23 cellular contexts compared by ENCODE assay signal in the genomic region with DNA sequence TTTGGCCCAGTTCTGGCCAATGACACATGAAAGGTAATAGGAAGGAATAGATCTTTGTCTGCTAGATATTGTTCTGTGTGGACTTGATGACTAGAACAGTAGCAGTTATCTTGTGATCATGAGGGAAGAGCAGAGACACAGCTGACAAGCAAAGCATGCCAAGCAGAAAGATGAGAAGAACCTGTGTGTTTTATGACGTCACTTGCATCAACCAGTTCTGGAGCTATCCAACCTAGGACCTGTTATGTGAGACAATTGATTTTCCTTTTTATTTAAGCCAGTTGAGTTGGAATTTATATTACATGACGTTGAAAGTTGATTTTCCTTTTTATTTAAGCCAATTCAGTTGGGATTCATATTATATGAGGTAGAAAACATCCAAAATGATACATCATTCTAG.
DNase-seq lines count a peak whose midpoint lies in the region; ATAC-seq, FAIRE-seq and TF ChIP-seq lines count a peak whose summit lies in the region.
"Had no signal": no experiment of that assay in that cellular context is flagged by ENCODE, and none has a peak within 500 bp of the region (broad histone marks: within the 10 kb centered on the region; RNA-seq: fewer than 3 reads in every experiment).

No MANE protein-coding gene starts in this region.

- H3K36me3 Mint-ChIP-seq in activated CD4-positive, alpha-beta T cell treated with anti-CD3 and anti-CD28 coated beads, Interleukin-2, amount 10 ng/mL, durations not matched to agents 24 days and 14 days (ENCODE audit: low read depth): no peaks in the 10 kb centered on the region
- H3K36me3 Mint-ChIP-seq: CD8-positive, alpha-beta T cell had no signal

- H3K36me3 ChIP-seq in HEK293 (ENCODE audit: control insufficient read depth in 2 of 2, insufficient read depth in 1 of 2, low read length in 2 of 2) (no peaks in the 10 kb centered on the region), GM12878 (ENCODE audit: control insufficient read depth in 2 of 2, insufficient read depth in 2 of 2, low read length in 1 of 2) (no peaks in the 10 kb centered on the region), osteoblast (ENCODE audit: insufficient read depth, low read length) (no peaks in the 10 kb centered on the region)
- H3K36me3 ChIP-seq: BLaER1 treated with 17β-estradiol and CSF1 and Interleukin-3, amounts not matched to agents 10 nM and 100 nM had no signal

- no peaks in the 10 kb centered on the region for H3K79me2 ChIP-seq in GM12878 (ENCODE audit: control insufficient read depth, insufficient read depth, low read length)
- H3K79me2 ChIP-seq in osteoblast (ENCODE audit: insufficient read depth, low read length): no peaks in the 10 kb centered on the region

- H3K4me3 Mint-ChIP-seq in activated CD4-positive, alpha-beta T cell treated with anti-CD3 and anti-CD28 coated beads, Interleukin-2, amount 10 ng/mL, durations not matched to agents 24 days and 14 days: no peak overlapping the region
- H3K4me3 Mint-ChIP-seq: B cell; CD4-positive, alpha-beta T cell; CD8-positive, alpha-beta T cell had no signal

- no peaks in the 10 kb centered on the region for H3K27me3 ChIP-seq in GM12878 (replicated peaks in 1 of 2; ENCODE audit: control insufficient read depth in 2 of 2, insufficient read depth in 2 of 2, low read length in 1 of 2)
- no peaks in the 10 kb centered on the region for H3K27me3 ChIP-seq in osteoblast (ENCODE audit: insufficient read depth, low read length)
- H3K27me3 ChIP-seq: BLaER1 treated with 17β-estradiol and CSF1 and Interleukin-3, amounts not matched to agents 10 nM and 100 nM had no signal

- H3K27ac ChIP-seq in HEK293 (ENCODE audit: extremely low read depth, low read depth, low read length) (no peak overlapping the region), GM12878 (ENCODE audit: control insufficient read depth, insufficient read depth) (no peak overlapping the region), osteoblast (ENCODE audit: low read depth, low read length) (no peak overlapping the region)
- H3K27ac ChIP-seq: 22Rv1; A549; BLaER1 treated with 17β-estradiol and CSF1 and Interleukin-3, amounts not matched to agents 10 nM and 100 nM; C4-2B had no signal

- POLR2A ChIA-PET in HEK293 (lab: Yijun Ruan, JAX) (no interaction called here), GM12878 (lab: Charles Lee) (no interaction called here)

- H3K27ac Mint-ChIP-seq in activated CD4-positive, alpha-beta T cell treated with anti-CD3 and anti-CD28 coated beads, Interleukin-2, amount 10 ng/mL, durations not matched to agents 24 days and 14 days: no peak overlapping the region
- H3K27ac Mint-ChIP-seq: B cell; CD4-positive, alpha-beta T cell; CD8-positive, alpha-beta T cell had no signal

- BruUV-seq in GM12878 (replicated peaks; lab: Mats Ljungman, UMichigan): no TSS peak

- CTCF ChIA-PET in HEK293 (lab: Yijun Ruan, JAX): interaction anchor here (1.8 kb wide), 1 partner anchor 18 kb away, joined by 11 read pairs; no protein-coding TSS in a partner anchor
- CTCF ChIA-PET in GM12878 (lab: Yijun Ruan, JAX): interaction anchor here (1.2 kb wide), 1 partner anchor 18 kb away, joined by 3 read pairs; no protein-coding TSS in a partner anchor

- no peak for TF ChIP-seq CTCF in HEK293 (tag by site-specific recombination; IDR thresholded peaks at IDR 0.05)
- no peak for TF ChIP-seq CTCF in GM12878 (IDR thresholded peaks at IDR 0.05 in 2 of 3, conservative IDR thresholded peaks at IDR 0.05 in 1 of 3; ENCODE audit: control insufficient read depth in 2 of 3, extremely low read depth in 1 of 3, insufficient read depth in 1 of 3, low read depth in 3 of 3, low read length in 3 of 3)
- no peak for TF ChIP-seq CTCF in osteoblast (IDR thresholded peaks at IDR 0.05; ENCODE audit: extremely low read depth, low read depth, low read length)

- SMC1A ChIA-PET in GM12878 (lab: Charles Lee; ENCODE audit: uncharacterized antibody, unreplicated experiment): interaction anchor here (0.9 kb wide), 1 partner anchor 47 kb away, joined by 3 read pairs; no protein-coding TSS in a partner anchor

- H3K4me2 ChIP-seq in GM12878 (ENCODE audit: control insufficient read depth, insufficient read depth) (no peak overlapping the region), osteoblast (ENCODE audit: insufficient read depth, low read length) (no peak overlapping the region)
- H3K4me2 ChIP-seq: A549; BLaER1 treated with 17β-estradiol and CSF1 and Interleukin-3, amounts not matched to agents 10 nM and 100 nM had no signal

- H3K9me3 ChIP-seq in HEK293 (ENCODE audit: control insufficient read depth, insufficient read depth, low read depth, low read length) (no peaks in the 10 kb centered on the region), GM12878 (replicated peaks; ENCODE audit: control insufficient read depth, insufficient read depth, low read length) (no peaks in the 10 kb centered on the region), osteoblast (ENCODE audit: low read depth, low read length) (no peaks in the 10 kb centered on the region)
- H3K9me3 ChIP-seq: A549; BLaER1 treated with 17β-estradiol and CSF1 and Interleukin-3, amounts not matched to agents 10 nM and 100 nM; Caco-2 had no signal

- no peak for TF ChIP-seq EP300 in GM12878 (IDR thresholded peaks at IDR 0.05; ENCODE audit: borderline replicate concordance in 1 of 2, control insufficient read depth in 1 of 2, low read depth in 2 of 2, low read length in 2 of 2)

- H3K4me1 Mint-ChIP-seq in activated CD4-positive, alpha-beta T cell treated with anti-CD3 and anti-CD28 coated beads, Interleukin-2, amount 10 ng/mL, durations not matched to agents 24 days and 14 days: no peaks in the 10 kb centered on the region
- H3K4me1 Mint-ChIP-seq: B cell had no signal

- intact Hi-C loops in activated CD4-positive, alpha-beta T cell treated with anti-CD3 and anti-CD28 coated beads, Interleukin-2, amount 10 ng/mL, durations not matched to agents 24 days and 14 days (cut with micrococcal nuclease): no loop called here
- intact Hi-C loops in GM12878 (cut with micrococcal nuclease; ENCODE audit: unreplicated experiment) (no loop called here), head of caudate nucleus (cut with DNase I) (no loop called here)

- H4K20me1 ChIP-seq in GM12878 (ENCODE audit: control insufficient read depth, insufficient read depth) (no peaks in the 10 kb centered on the region), osteoblast (ENCODE audit: insufficient read depth, low read length) (no peaks in the 10 kb centered on the region)
- H4K20me1 ChIP-seq: BLaER1 treated with 17β-estradiol and CSF1 and Interleukin-3, amounts not matched to agents 10 nM and 100 nM had no signal

- ATAC-seq in GM12878 (no peak), GM21447 (IDR thresholded peaks at IDR 0.05; ENCODE audit: unreplicated experiment) (no peak)
- ATAC-seq: A549; CD8-positive, alpha-beta T cell had no signal

- H3K4me3 ChIP-seq in HEK293 (ENCODE audit: low read depth, low read length) (no peak overlapping the region), GM12878 (no peak overlapping the region), osteoblast (ENCODE audit: insufficient read depth, low read length) (no peak overlapping the region)
- H3K4me3 ChIP-seq: A549; BLaER1 treated with 17β-estradiol and CSF1 and Interleukin-3, amounts not matched to agents 10 nM and 100 nM had no signal

- H3K9ac ChIP-seq in GM12878 (ENCODE audit: control insufficient read depth, insufficient read depth, low read length): no peak overlapping the region
- H3K9ac ChIP-seq: BLaER1 treated with 17β-estradiol and CSF1 and Interleukin-3, amounts not matched to agents 10 nM and 100 nM had no signal

- WGBS in GM12878 (ENCODE audit: insufficient coverage, insufficient replicate concordance, low lambda C conversion rate, missing lambda C conversion rate): 23% methylated on average over 2 of the region's 2 CpGs

- no peaks in the 10 kb centered on the region for H3K9me3 Mint-ChIP-seq in activated CD4-positive, alpha-beta T cell treated with anti-CD3 and anti-CD28 coated beads, Interleukin-2, amount 10 ng/mL, durations not matched to agents 24 days and 14 days
- H3K9me3 Mint-ChIP-seq: CD4-positive, alpha-beta T cell; CD8-positive, alpha-beta T cell had no signal

- no peak for TF ChIP-seq POLR2A in GM12878 (IDR thresholded peaks at IDR 0.05; ENCODE audit: low read depth, low read length)

- peak; percentile 31 for DNase-seq in activated CD4-positive, alpha-beta T cell treated with anti-CD3 and anti-CD28 coated beads, Interleukin-2, amount 10 ng/mL, durations not matched to agents 24 days and 14 days
- DNase-seq in activated CD4-positive, alpha-beta T cell treated with anti-CD3 and anti-CD28 coated beads for 4 hours: no peak
- DNase-seq in GM12878 (ENCODE audit: low read depth, low spot score) (no peak), osteoblast (ENCODE audit: insufficient read length, low spot score, missing footprints) (peak; percentile 29), head of caudate nucleus (no peak)
- DNase-seq: AML-193; Caco-2; Calu3; CD4-positive, alpha-beta T cell; CD8-positive, alpha-beta T cell; DMS79 treated with DMSO at 0.1 percent for 48 hours; GF-D8 had no signal

- no peak for TF ChIP-seq RAD21 in GM12878 (IDR thresholded peaks at IDR 0.05; ENCODE audit: insufficient read depth, low read depth, low read length)

- no peak overlapping the region for H2AFZ ChIP-seq in GM12878 (ENCODE audit: control insufficient read depth, low read depth, low read length)
- no peak overlapping the region for H2AFZ ChIP-seq in osteoblast (ENCODE audit: low read length)

- H3K4me1 ChIP-seq in HEK293 (ENCODE audit: control insufficient read depth, insufficient read depth, low read length): no peaks in the 10 kb centered on the region
- no peaks in the 10 kb centered on the region for H3K4me1 ChIP-seq in GM12878 (ENCODE audit: control insufficient read depth, insufficient read depth, low read length)
- no peaks in the 10 kb centered on the region for H3K4me1 ChIP-seq in osteoblast (ENCODE audit: insufficient read depth, low read length)
- H3K4me1 ChIP-seq: A549, Caco-2 had no signal

- H3K27me3 Mint-ChIP-seq in activated CD4-positive, alpha-beta T cell treated with anti-CD3 and anti-CD28 coated beads, Interleukin-2, amount 10 ng/mL, durations not matched to agents 24 days and 14 days: peaks cover 2% of the 10 kb centered on the region

- no peak for FAIRE-seq in GM12878 (lab: Jason Lieb, UNC)
- FAIRE-seq: A549, D721Med, G401.6, GM12892, GM18507 had no signal

- RAD21 ChIA-PET in GM12878 (lab: Charles Lee; ENCODE audit: unreplicated experiment): no interaction called here

- in situ Hi-C loops in GM12878 (cut with MboI): no loop called here

TF ChIP-seq in GM12878, 131 proteins besides CTCF, POLR2A, EP300 and RAD21:
- no peak for TF ChIP-seq MYC (IDR thresholded peaks at IDR 0.05; ENCODE audit: insufficient read depth, insufficient read length, insufficient replicate concordance, low read length, severe bottlenecking)
- TF ChIP-seq ASH2L (IDR thresholded peaks at IDR 0.05; ENCODE audit: borderline replicate concordance, low read depth): no peak
- TF ChIP-seq NFXL1 (IDR thresholded peaks at IDR 0.05; ENCODE audit: borderline replicate concordance): no peak
- TF ChIP-seq ZBED1 (IDR thresholded peaks at IDR 0.05; ENCODE audit: borderline replicate concordance): no peak
- no peak for TF ChIP-seq NRF1 (conservative IDR thresholded peaks at IDR 0.05; ENCODE audit: low read depth, low read length)
- TF ChIP-seq ATF7 (IDR thresholded peaks at IDR 0.05; ENCODE audit: low read depth): peak; percentile 37; the same call in 1 of the 2 replicates
- TF ChIP-seq SPI1 (IDR thresholded peaks at IDR 0.05; ENCODE audit: borderline replicate concordance, insufficient read depth, low read depth, low read length): no peak
TF ChIP-seq in GM12878: peak in this region for 1.

Comparison
In these comparisons a context has a peak if more than half of its experiments do, and no peak if none do; other contexts are left out.
1. DNase-seq: peak in activated CD4-positive, alpha-beta T cell treated with anti-CD3 and anti-CD28 coated beads, Interleukin-2, amount 10 ng/mL, durations not matched to agents 24 days and 14 days (single experiment) and osteoblast (single experiment); none in activated CD4-positive, alpha-beta T cell treated with anti-CD3 and anti-CD28 coated beads for 4 hours (0 of 2), GM12878 (single experiment) and head of caudate nucleus (0 of 42).